Comparison of ENCODE assay signal across 30 cellular contexts in the genomic region with DNA sequence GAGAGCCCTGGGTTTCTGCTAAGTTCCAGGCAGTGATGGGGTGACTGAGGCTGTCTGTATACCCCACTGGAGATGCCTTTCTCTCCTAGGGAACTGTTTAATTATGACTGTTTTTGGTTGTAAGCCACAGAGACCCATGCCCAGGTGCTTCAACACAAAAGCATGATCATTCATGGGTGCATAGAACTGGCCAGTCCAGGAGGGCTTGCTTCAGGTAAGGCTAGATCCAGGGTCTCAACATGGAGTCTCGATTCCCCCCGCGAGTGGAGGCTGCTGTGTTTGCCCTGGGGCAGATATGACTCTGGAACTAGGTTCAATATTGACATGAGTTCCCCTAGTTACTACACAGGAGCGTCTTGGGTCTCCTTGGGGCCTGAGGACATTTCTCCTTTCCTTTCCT. TPM values are rescaled to one million over a fixed set of nuclear protein-coding genes. Genes with fewer than 3 reads are reported as not detected.
"Had no signal": no experiment of that assay in that cellular context is flagged by ENCODE, and none has a peak within 500 bp of the region (broad histone marks: within the 10 kb centered on the region; RNA-seq: fewer than 3 reads in every experiment).

No MANE protein-coding gene starts in this region.

- H3K9ac ChIP-seq: KMS-11 had no signal

- ATAC-seq: activated CD4-positive, alpha-beta T cell treated with anti-CD3 and anti-CD28 coated beads for 36 hours; activated CD4-positive, CD25-positive, alpha-beta regulatory T cell treated with anti-CD3 and anti-CD28 coated beads, Interleukin-2, amount 50 U/mL, for 24 hours; activated CD8-positive, alpha-beta T cell treated with anti-CD3 and anti-CD28 coated beads, Interleukin-2, amount 10 ng/mL, durations not matched to agents 7 days and 5 days; Panc1; WTC11 had no signal

- H3K27me3 ChIP-seq: adrenal gland, cardiac muscle cell had no signal

- H3K4me3 ChIP-seq: adrenal gland, cardiac muscle cell, SJCRH30, SK-N-MC had no signal

- H3K4me2 ChIP-seq: KMS-11 had no signal

- H3K27ac ChIP-seq: adrenal gland, brain microvascular endothelial cell, cardiac muscle cell, KMS-11, SJCRH30, SK-N-MC had no signal

- H3K36me3 ChIP-seq: adrenal gland, brain microvascular endothelial cell, cardiac muscle cell, SJCRH30 had no signal

- H3K9me3 ChIP-seq: adrenal gland, SJCRH30 had no signal

- H3K4me1 ChIP-seq: adrenal gland, SJCRH30 had no signal

- DNase-seq: activated CD4-positive, alpha-beta T cell treated with anti-CD3 and anti-CD28 coated beads for 36 hours; activated CD4-positive, alpha-beta T cell treated with anti-CD3 and anti-CD28 coated beads, Interleukin-2, amount 10 ng/mL, durations not matched to agents 7 days and 5 days; activated CD4-positive, alpha-beta T cell treated with anti-CD3 and anti-CD28 coated beads, Interleukin-2, amount 50 U/mL, for 48 hours; activated CD8-positive, alpha-beta T cell treated with anti-CD3 and anti-CD28 coated beads, Interleukin-2, amount 10 ng/mL, durations not matched to agents 7 days and 5 days; activated gamma-delta T cell treated with Interleukin-2 at 50 U/mL for 16 hours; activated naive CD4-positive, alpha-beta T cell treated with anti-CD3 and anti-CD28 coated beads for 36 hours; activated T-cell treated with anti-CD3 and anti-CD28 coated beads, Interleukin-2, amount 50 U/mL, for 24 hours; adrenal gland; anterior cingulate cortex; brain microvascular endothelial cell; MM.1S; MV-4-11; NCI-H1092; NCI-H1436 treated with DMSO at 0.1 percent for 48 hours; NCI-H1694 treated with DMSO at 0.1 percent for 48 hours; NCI-H2029; NCI-H345; NCI-H524 treated with DMSO at 0.1 percent for 48 hours; SHP77 had no signal

RNA-seq across cellular contexts. Expression of gene C16orf89, which starts 49.9 kb away (rescaled TPM):
- total RNA-seq: activated CD4-positive, alpha-beta T cell treated with anti-CD3 and anti-CD28 coated beads for 36 hours; activated CD4-positive, alpha-beta T cell treated with anti-CD3 and anti-CD28 coated beads, Interleukin-2, amount 10 ng/mL, durations not matched to agents 7 days and 5 days; activated CD8-positive, alpha-beta T cell treated with anti-CD3 and anti-CD28 coated beads, Interleukin-2, amount 10 ng/mL, durations not matched to agents 7 days and 5 days; activated naive CD4-positive, alpha-beta T cell treated with anti-CD3 and anti-CD28 coated beads for 36 hours; activated naive CD4-positive, alpha-beta T cell treated with anti-CD3 and anti-CD28 coated beads, Interleukin-2, amount 50 U/mL, for 72 hours; cardiac muscle cell; LHCN-M2; NCI-H460; RPMI7951; SJCRH30 had no signal

RNA-seq across cellular contexts. Expression of gene SEC14L5, which starts 57.8 kb away (rescaled TPM):
- total RNA-seq: activated CD4-positive, alpha-beta T cell treated with anti-CD3 and anti-CD28 coated beads, Interleukin-2, amount 10 ng/mL, durations not matched to agents 7 days and 5 days; activated CD8-positive, alpha-beta T cell treated with anti-CD3 and anti-CD28 coated beads, Interleukin-2, amount 10 ng/mL, durations not matched to agents 7 days and 5 days; activated naive CD4-positive, alpha-beta T cell treated with anti-CD3 and anti-CD28 coated beads for 36 hours; LHCN-M2; RPMI7951; SJCRH30 had no signal
- polyA plus RNA-seq: cardiac muscle cell had no signal
